In the genomic region with DNA sequence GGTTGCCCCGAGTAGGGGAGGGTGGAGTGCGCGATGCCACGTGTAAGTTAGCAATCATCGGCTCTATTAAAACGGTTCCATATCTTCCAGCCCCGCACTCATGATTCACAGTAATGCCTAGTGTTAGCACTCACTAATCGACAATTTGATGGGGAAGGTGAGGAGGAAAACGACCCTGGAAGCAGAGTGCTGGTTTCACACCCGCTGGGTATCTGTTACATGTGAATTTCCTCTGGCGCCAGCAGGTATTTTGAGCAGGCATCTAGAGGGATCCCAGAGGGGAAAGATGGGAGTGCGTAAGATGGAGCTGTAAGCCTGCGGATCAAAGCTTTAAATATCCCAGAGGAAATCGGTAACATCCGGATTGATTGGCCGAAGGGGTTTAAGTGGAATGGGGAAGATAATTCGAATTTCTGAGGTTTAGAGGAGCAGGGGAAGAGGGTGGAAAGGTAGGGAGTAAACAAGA, we compare ENCODE assay signal across 16 cellular contexts. TPM values are rescaled to one million over a fixed set of nuclear protein-coding genes. Genes with fewer than 3 reads are reported as not detected.
DNase-seq lines count a peak whose midpoint lies in the region; ATAC-seq and TF ChIP-seq lines count a peak whose summit lies in the region.
"Had no signal": no experiment of that assay in that cellular context is flagged by ENCODE, and none has a peak within 500 bp of the region (broad histone marks: within the 10 kb centered on the region; RNA-seq: fewer than 3 reads in every experiment).

No MANE protein-coding gene starts in this region.

- H3K9me2 ChIP-seq in GM23338 (ENCODE audit: insufficient read depth), result no peaks in the 10 kb centered on the region
- no peaks in the 10 kb centered on the region for H3K9me2 ChIP-seq in MM.1S (replicated peaks; ENCODE audit: insufficient read depth, low read length)
- no peaks in the 10 kb centered on the region for H3K9me2 ChIP-seq in hepatocyte (replicated peaks; ENCODE audit: insufficient read depth)

- peaks cover 20% of the 10 kb centered on the region for H3K4me1 ChIP-seq in GM23338 (ENCODE audit: insufficient read depth)
- H3K4me1 ChIP-seq in MM.1S (ENCODE audit: low read length), result no peaks in the 10 kb centered on the region
- peaks cover 4% of the 10 kb centered on the region for H3K4me1 ChIP-seq in hepatocyte (ENCODE audit: insufficient read depth)
- peaks cover 7% of the 10 kb centered on the region for H3K4me1 ChIP-seq in osteoblast (ENCODE audit: insufficient read depth, low read length)
- H3K4me1 ChIP-seq in aorta (ENCODE audit: control insufficient read depth in 1 of 2, insufficient read depth in 2 of 2, low read length in 2 of 2), result no peaks in the 10 kb centered on the region
- H3K4me1 ChIP-seq: sigmoid colon had no signal

- H3K36me3 ChIP-seq in GM23338 (ENCODE audit: insufficient read depth), result no peaks in the 10 kb centered on the region
- no peaks in the 10 kb centered on the region for H3K36me3 ChIP-seq in MM.1S (replicated peaks; ENCODE audit: insufficient read depth, low read length)
- no peaks in the 10 kb centered on the region for H3K36me3 ChIP-seq in hepatocyte (replicated peaks; ENCODE audit: insufficient read depth, low read depth)
- no peaks in the 10 kb centered on the region for H3K36me3 ChIP-seq in osteoblast (ENCODE audit: insufficient read depth, low read length)
- no peaks in the 10 kb centered on the region for H3K36me3 ChIP-seq in aorta (ENCODE audit: control insufficient read depth in 1 of 2, insufficient read depth in 2 of 2, low read length in 1 of 2)
- H3K36me3 ChIP-seq: sigmoid colon had no signal

- no peak overlapping the region for H3K9ac ChIP-seq in MM.1S (ENCODE audit: low read length)

- H3K9me3 ChIP-seq in MM.1S (replicated peaks; ENCODE audit: insufficient read depth, low read length), result no peaks in the 10 kb centered on the region
- H3K9me3 ChIP-seq in hepatocyte (ENCODE audit: low read depth), result no peaks in the 10 kb centered on the region
- H3K9me3 ChIP-seq in osteoblast (ENCODE audit: low read depth, low read length), result no peaks in the 10 kb centered on the region
- H3K9me3 ChIP-seq in aorta (ENCODE audit: control insufficient read depth, low read length), result no peaks in the 10 kb centered on the region
- H3K9me3 ChIP-seq: sigmoid colon had no signal

- intact Hi-C loops in aorta (cut with DNase I), result no loop called here

- H3K4me3 ChIP-seq in GM23338, result peak overlapping the region; percentile 73
- peak overlapping the region; percentile 51; the same call in 1 of the 2 replicates for H3K4me3 ChIP-seq in MM.1S (ENCODE audit: low read length)
- H3K4me3 ChIP-seq in hepatocyte, result peak overlapping the region; percentile 21
- peak overlapping the region; percentile 49 for H3K4me3 ChIP-seq in osteoblast (ENCODE audit: insufficient read depth, low read length)
- no peak overlapping the region for H3K4me3 ChIP-seq in aorta (ENCODE audit: low read length in 2 of 2)

- peak; percentile 74 for DNase-seq in GM23338 (ENCODE audit: low spot score)
- no peak for DNase-seq in MM.1S
- DNase-seq in hepatocyte (ENCODE audit: low spot score), result no peak
- DNase-seq in osteoblast (ENCODE audit: insufficient read length, low spot score, missing footprints), result no peak
- no peak for DNase-seq in aorta
- no peak for DNase-seq in immature natural killer cell
- DNase-seq: activated naive CD4-positive, alpha-beta T cell treated with Interleukin-2 at 50 U/mL for 16 hours; CD8-positive, alpha-beta memory T cell; central memory CD4-positive, alpha-beta T cell; erythroblast; NCI-H510A; sigmoid colon; substantia nigra; T-helper 9 cell had no signal

- ATAC-seq in GM23338 (peak; percentile 81), aorta (ENCODE audit: low FRiP score) (no peak), GM18873 (IDR thresholded peaks at IDR 0.05; ENCODE audit: low FRiP score, unreplicated experiment) (no peak)

- WGBS in hepatocyte (ENCODE audit: low lambda C conversion rate, missing lambda C conversion rate), result 12% methylated on average over 17 of the region's 17 CpGs
- 40 to 68% methylated on average over 17 of the region's 17 CpGs for WGBS in aorta, 2 donors

- H2AFZ ChIP-seq in GM23338 (peak overlapping the region; percentile 96), MM.1S (ENCODE audit: low read length) (peak overlapping the region; percentile 38), hepatocyte (peak overlapping the region; percentile 37), osteoblast (ENCODE audit: low read length) (peak overlapping the region; percentile 38)

- H3K4me3 Mint-ChIP-seq in GM23338, result peak overlapping the region; percentile 80
- H3K4me3 Mint-ChIP-seq in immature natural killer cell, result no peak overlapping the region

- H4K20me1 ChIP-seq in GM23338 (replicated peaks; ENCODE audit: insufficient read depth), result no peaks in the 10 kb centered on the region
- H4K20me1 ChIP-seq in MM.1S (ENCODE audit: insufficient read depth, low read length), result no peaks in the 10 kb centered on the region
- H4K20me1 ChIP-seq in hepatocyte (ENCODE audit: insufficient read depth, poor library complexity, severe bottlenecking), result no peaks in the 10 kb centered on the region
- no peaks in the 10 kb centered on the region for H4K20me1 ChIP-seq in osteoblast (ENCODE audit: insufficient read depth, low read length)

- H3K36me3 Mint-ChIP-seq in GM23338 (ENCODE audit: low read depth) (no peaks in the 10 kb centered on the region), immature natural killer cell (no peaks in the 10 kb centered on the region)
- H3K36me3 Mint-ChIP-seq: CD8-positive, alpha-beta memory T cell had no signal

- H3K4me1 Mint-ChIP-seq in GM23338, result peaks cover 28% of the 10 kb centered on the region; the same call in 2 of the 3 replicates
- H3K4me1 Mint-ChIP-seq in immature natural killer cell, result no peaks in the 10 kb centered on the region

- H3K9me3 Mint-ChIP-seq in GM23338 (no peaks in the 10 kb centered on the region; the same call in 2 of the 3 replicates), immature natural killer cell (peaks cover 0 to 18% (median 4%) of the 10 kb centered on the region in 6 donors)

- H3K4me2 ChIP-seq in GM23338 (peak overlapping the region; percentile 86), MM.1S (ENCODE audit: low read depth, low read length) (peak overlapping the region; percentile 54; the same call in 1 of the 2 replicates), hepatocyte (peak overlapping the region; percentile 82), osteoblast (ENCODE audit: insufficient read depth, low read length) (peak overlapping the region; percentile 62)

- TF ChIP-seq CTCF in GM23338 (conservative IDR thresholded peaks at IDR 0.05; ENCODE audit: low read depth in 2 of 2) (no peak), MM.1S (IDR thresholded peaks at IDR 0.05; ENCODE audit: low read length) (no peak), hepatocyte (IDR thresholded peaks at IDR 0.05; ENCODE audit: poor library complexity) (no peak), osteoblast (IDR thresholded peaks at IDR 0.05; ENCODE audit: extremely low read depth, low read depth, low read length) (no peak)

- H3K27ac ChIP-seq in GM23338 (ENCODE audit: low read depth) (no peak overlapping the region), MM.1S (ENCODE audit: low read length) (no peak overlapping the region), hepatocyte (no peak overlapping the region), osteoblast (ENCODE audit: low read depth, low read length) (no peak overlapping the region), aorta (ENCODE audit: low read depth in 1 of 2, low read length in 2 of 2) (no peak overlapping the region)
- H3K27ac ChIP-seq: RWPE1, sigmoid colon had no signal

- peaks cover 61% of the 10 kb centered on the region for H3K27me3 ChIP-seq in GM23338 (ENCODE audit: insufficient read depth)
- no peaks in the 10 kb centered on the region for H3K27me3 ChIP-seq in MM.1S (replicated peaks; ENCODE audit: insufficient read depth, low read length)
- H3K27me3 ChIP-seq in hepatocyte, result peaks cover 58% of the 10 kb centered on the region
- peaks cover 71% of the 10 kb centered on the region for H3K27me3 ChIP-seq in osteoblast (ENCODE audit: insufficient read depth, low read length)
- no peaks in the 10 kb centered on the region for H3K27me3 ChIP-seq in aorta (ENCODE audit: control insufficient read depth in 1 of 2, insufficient read depth in 2 of 2, low read length in 1 of 2)

- H3K27me3 Mint-ChIP-seq in GM23338 (ENCODE audit: insufficient read depth, low read depth, poor library complexity), result peaks cover 27% of the 10 kb centered on the region
- H3K27me3 Mint-ChIP-seq in immature natural killer cell (ENCODE audit: low read depth in 3 of 3), result peaks cover 10 to 28% (median 16%) of the 10 kb centered on the region in 3 donors

- H3F3A ChIP-seq in GM23338 (replicated peaks; ENCODE audit: low read depth), result no peaks in the 10 kb centered on the region
- no peaks in the 10 kb centered on the region for H3F3A ChIP-seq in MM.1S (ENCODE audit: insufficient read depth, low read length)

- no peak overlapping the region for H3K27ac Mint-ChIP-seq in GM23338
- H3K27ac Mint-ChIP-seq in immature natural killer cell, result no peak overlapping the region
- H3K27ac Mint-ChIP-seq: CD8-positive, alpha-beta memory T cell had no signal

- H3K79me2 ChIP-seq in GM23338 (replicated peaks; ENCODE audit: insufficient read depth) (no peaks in the 10 kb centered on the region), MM.1S (ENCODE audit: low read length) (no peaks in the 10 kb centered on the region), hepatocyte (no peaks in the 10 kb centered on the region), osteoblast (ENCODE audit: insufficient read depth, low read length) (no peaks in the 10 kb centered on the region)

TF ChIP-seq in GM23338, 12 proteins besides CTCF, POLR2A, EP300 and RAD21:
- no peak for TF ChIP-seq ZNF331 (CRISPR knock-in tag; IDR thresholded peaks at IDR 0.05; ENCODE audit: low read depth)
- TF ChIP-seq EZH2 (IDR thresholded peaks at IDR 0.05; ENCODE audit: low read depth, unreplicated experiment), result peak; percentile 46

RNA-seq across cellular contexts. Expression of a gene that starts 34.7 kb away (rescaled TPM):
- 0.08 and 0.17 TPM in 2 replicates for total RNA-seq in GM23338 (2014; rRNA removed; shearing (Covaris generic))
- polyA plus RNA-seq in GM23338 (2016; fragmentation: Nextera tagmentation; extraction: Ambion mirVana), result 0.05 and 0.19 TPM in 2 replicates
- 9.0 and 10.1 TPM in 2 replicates for total RNA-seq in hepatocyte
- 8.2 and 8.6 TPM in 2 replicates for polyA plus RNA-seq in hepatocyte
- total RNA-seq in osteoblast, result not detected in 2 replicates
- total RNA-seq in aorta, result under 1 TPM; 0.29 to 0.63 TPM
- polyA plus RNA-seq in aorta, result under 1 TPM; 0.36 to 0.63 TPM
- polyA plus RNA-seq in immature natural killer cell, result not detected
- total RNA-seq: CD8-positive, alpha-beta memory T cell had no signal
- polyA plus RNA-seq: CD8-positive, alpha-beta memory T cell had no signal

Comparison
In these comparisons a context has a peak if more than half of its experiments do, and no peak if none do; other contexts are left out.
1. H2AFZ ChIP-seq: peak in every context shown above with its lines; median percentile 96 in GM23338; 38 in MM.1S; 38 in osteoblast; 37 in hepatocyte.
2. H3K4me3 ChIP-seq: peak in GM23338 (single experiment), MM.1S (single experiment), hepatocyte (single experiment) and osteoblast (single experiment); none in aorta (0 of 2).
3. Peak in every context shown above with its lines, with median percentiles within 50 percentile points of each other: H3K4me2 ChIP-seq.